Comparison of ENCODE assay signal across 18 cellular contexts in genomic region chr18:77110400-77110799, GRCh38. TPM values are rescaled to one million over a fixed set of nuclear protein-coding genes. Genes with fewer than 3 reads are reported as not detected.
DNase-seq lines count a peak whose midpoint lies in the region; ATAC-seq, FAIRE-seq and TF ChIP-seq lines count a peak whose summit lies in the region.
"Had no signal": no experiment of that assay in that cellular context is flagged by ENCODE, and none has a peak within 500 bp of the region (broad histone marks: within the 10 kb centered on the region; RNA-seq: fewer than 3 reads in every experiment).

No MANE protein-coding gene starts in this region.

- no peaks in the 10 kb centered on the region for H3K27me3 ChIP-seq in CD8-positive, alpha-beta T cell (ENCODE audit: insufficient read depth, low read length)
- H3K27me3 ChIP-seq: adrenal gland, heart right ventricle had no signal

- TF ChIP-seq POLR2A in H54 (IDR thresholded peaks at IDR 0.05; ENCODE audit: low read depth, low read length) = no peak

- H3K9me3 Mint-ChIP-seq in CD14-positive monocyte = no peaks in the 10 kb centered on the region
- H3K9me3 Mint-ChIP-seq in CD8-positive, alpha-beta T cell = no peaks in the 10 kb centered on the region
- peaks cover 3% of the 10 kb centered on the region for H3K9me3 Mint-ChIP-seq in activated CD4-positive, alpha-beta memory T cell treated with anti-CD3 and anti-CD28 coated beads for 36 hours

- CTCF ChIA-PET in CD8-positive, alpha-beta T cell (lab: Charles Lee) = no interaction called here
- CTCF ChIA-PET in activated CD4-positive, alpha-beta memory T cell treated with anti-CD3 and anti-CD28 coated beads for 36 hours (lab: Charles Lee) = interaction anchor here (1.5 to 6.4 kb wide), 2 partner anchors 12 to 101 kb away, joined by 3 to 36 read pairs; no protein-coding TSS in a partner anchor

- peaks cover 47 to 48% of the 10 kb centered on the region in 2 donors for H3K36me3 Mint-ChIP-seq in CD14-positive monocyte
- H3K36me3 Mint-ChIP-seq in CD8-positive, alpha-beta T cell = peaks cover 48% of the 10 kb centered on the region
- peaks cover 30% of the 10 kb centered on the region for H3K36me3 Mint-ChIP-seq in activated CD4-positive, alpha-beta memory T cell treated with anti-CD3 and anti-CD28 coated beads for 36 hours

- FAIRE-seq in kidney (lab: Jason Lieb, UNC) = no peak
- no peak for FAIRE-seq in H54 (lab: Jason Lieb, UNC)

- peak overlapping the region; percentile 94 to 98 (median 97) for H3K27ac Mint-ChIP-seq in CD14-positive monocyte
- peak overlapping the region; percentile 94 for H3K27ac Mint-ChIP-seq in CD8-positive, alpha-beta T cell
- H3K27ac Mint-ChIP-seq in activated CD4-positive, alpha-beta memory T cell treated with anti-CD3 and anti-CD28 coated beads for 36 hours = no peak overlapping the region

- H3K9me3 ChIP-seq in CD8-positive, alpha-beta T cell (ENCODE audit: low read length) = no peaks in the 10 kb centered on the region
- H3K9me3 ChIP-seq in kidney (ENCODE audit: control insufficient read depth in 1 of 2, low read length in 2 of 2) = no peaks in the 10 kb centered on the region
- H3K9me3 ChIP-seq: adrenal gland, heart right ventricle had no signal

- H3K4me1 ChIP-seq in CD8-positive, alpha-beta T cell (ENCODE audit: insufficient read depth, low read length) = peaks cover 79% of the 10 kb centered on the region
- peaks cover 29 to 53% of the 10 kb centered on the region in 2 donors for H3K4me1 ChIP-seq in kidney (ENCODE audit: control insufficient read depth in 1 of 2, insufficient read depth in 1 of 2, low read depth in 1 of 2, low read length in 2 of 2)

- H3K27ac ChIP-seq in CD8-positive, alpha-beta T cell (ENCODE audit: low read depth, low read length) = no peak overlapping the region
- H3K27ac ChIP-seq in kidney (ENCODE audit: low read depth in 2 of 2, low read length in 2 of 2) = no peak overlapping the region

- TF ChIP-seq CTCF in CD14-positive monocyte (IDR thresholded peaks at IDR 0.05) (no peak), kidney (IDR thresholded peaks at IDR 0.05; ENCODE audit: borderline replicate concordance, extremely low read depth, insufficient read depth) (no peak)
- TF ChIP-seq CTCF in CD8-positive, alpha-beta T cell (IDR thresholded peaks at IDR 0.05) = no peak

- H3K27me3 Mint-ChIP-seq in CD14-positive monocyte (ENCODE audit: low read depth in 3 of 3) = peaks cover 0 to 5% (median 0%) of the 10 kb centered on the region in 3 donors
- H3K27me3 Mint-ChIP-seq in CD8-positive, alpha-beta T cell (ENCODE audit: low read depth) = no peaks in the 10 kb centered on the region
- H3K27me3 Mint-ChIP-seq in activated CD4-positive, alpha-beta memory T cell treated with anti-CD3 and anti-CD28 coated beads for 36 hours = no peaks in the 10 kb centered on the region

- ATAC-seq in CD8-positive, alpha-beta T cell = no peak
- ATAC-seq: esophagus mucosa, heart right ventricle, SK-N-SH treated with all-trans-retinoic acid at 6 μM for 48 hours had no signal

- intact Hi-C loops in CD14-positive monocyte (cut with micrococcal nuclease) = loop anchor here in 1 of 2 donors (5.0 kb wide), 2 partner anchors 43 to 618 kb away; no protein-coding TSS in a partner anchor
- intact Hi-C loops in CD8-positive, alpha-beta T cell (cut with DNase I, micrococcal nuclease) = no loop called here
- intact Hi-C loops in activated CD4-positive, alpha-beta memory T cell treated with anti-CD3 and anti-CD28 coated beads for 36 hours (cut with micrococcal nuclease) = no loop called here
- intact Hi-C loops in kidney (cut with DNase I) = no loop called here

- DNase-seq in CD14-positive monocyte (ENCODE audit: low spot score) (no peak), kidney (peak; percentile 34), NCI-H524 (lab: John Stamatoyannopoulos, UW) (no peak), DMS114 treated with DMSO at 0.1 percent for 48 hours (lab: John Stamatoyannopoulos, UW; ENCODE audit: unreplicated experiment) (no peak), NCI-H69 (lab: John Stamatoyannopoulos, UW) (no peak), H54 (ENCODE audit: insufficient read length, low spot score) (no peak)
- no peak for DNase-seq in CD8-positive, alpha-beta T cell
- peak; percentile 8 for DNase-seq in activated CD4-positive, alpha-beta memory T cell treated with anti-CD3 and anti-CD28 coated beads for 36 hours
- DNase-seq: GF-D8, heart right ventricle, Kasumi-1, NCI-H1436 treated with DMSO at 0.1 percent for 48 hours, NCI-H446, OCI-M1, substantia nigra had no signal

- no peak overlapping the region for H3K4me3 Mint-ChIP-seq in CD14-positive monocyte
- no peak overlapping the region for H3K4me3 Mint-ChIP-seq in CD8-positive, alpha-beta T cell
- H3K4me3 Mint-ChIP-seq in activated CD4-positive, alpha-beta memory T cell treated with anti-CD3 and anti-CD28 coated beads for 36 hours = no peak overlapping the region

- peaks cover 94% of the 10 kb centered on the region for H3K4me1 Mint-ChIP-seq in CD14-positive monocyte
- peaks cover 94% of the 10 kb centered on the region for H3K4me1 Mint-ChIP-seq in CD8-positive, alpha-beta T cell (ENCODE audit: low read depth)
- peaks cover 90% of the 10 kb centered on the region for H3K4me1 Mint-ChIP-seq in activated CD4-positive, alpha-beta memory T cell treated with anti-CD3 and anti-CD28 coated beads for 36 hours (ENCODE audit: low read depth)

- H3K9ac ChIP-seq in kidney (ENCODE audit: low read length in 2 of 2) = no peak overlapping the region

- POLR2A ChIA-PET in CD8-positive, alpha-beta T cell (lab: Charles Lee) = interaction anchor here (0.7 kb wide), 1 partner anchor 13 kb away, joined by 3 read pairs; no protein-coding TSS in a partner anchor
- POLR2A ChIA-PET in activated CD4-positive, alpha-beta memory T cell treated with anti-CD3 and anti-CD28 coated beads for 36 hours (lab: Charles Lee) = interaction anchor here (1.2 kb wide), 1 partner anchor 12 kb away, joined by 6 read pairs; no protein-coding TSS in a partner anchor

- no peaks in the 10 kb centered on the region for H3K36me3 ChIP-seq in CD8-positive, alpha-beta T cell (ENCODE audit: insufficient read depth, low read length)
- no peaks in the 10 kb centered on the region for H3K36me3 ChIP-seq in kidney (ENCODE audit: control insufficient read depth in 1 of 2, insufficient read depth in 2 of 2, low read length in 2 of 2)
- H3K36me3 ChIP-seq: adrenal gland had no signal

- H3K4me3 ChIP-seq in CD8-positive, alpha-beta T cell (ENCODE audit: low read depth, low read length) = no peak overlapping the region
- H3K4me3 ChIP-seq in kidney (ENCODE audit: low read length in 2 of 2) = no peak overlapping the region
- H3K4me3 ChIP-seq: adrenal gland, heart right ventricle had no signal

RNA-seq across cellular contexts. Expression of gene MBP, which starts 22.2 kb away (rescaled TPM):
- 10 to 100 TPM; 50.4 to 81.0 TPM for polyA plus RNA-seq in CD14-positive monocyte
- total RNA-seq in CD8-positive, alpha-beta T cell = 10 to 100 TPM; 67.9 to 70.7 TPM
- 10 to 100 TPM; 38.9 to 40.4 TPM for total RNA-seq in activated CD4-positive, alpha-beta memory T cell treated with anti-CD3 and anti-CD28 coated beads for 36 hours
- 61.2 TPM for total RNA-seq in kidney
- polyA plus RNA-seq in kidney (ENCODE audit: insufficient read depth, low read depth, low replicate concordance) = 15.1 TPM

Comparison
In these comparisons a context has a peak if more than half of its experiments do, and no peak if none do; other contexts are left out.
1. DNase-seq: peak in activated CD4-positive, alpha-beta memory T cell treated with anti-CD3 and anti-CD28 coated beads for 36 hours (single experiment) and kidney (single experiment); none in CD14-positive monocyte (single experiment), CD8-positive, alpha-beta T cell (0 of 7), NCI-H524 (0 of 2), DMS114 treated with DMSO at 0.1 percent for 48 hours (single experiment), NCI-H69 (single experiment) and H54 (single experiment).